1 cellular context compared by ENCODE assay signal in the genomic region with DNA sequence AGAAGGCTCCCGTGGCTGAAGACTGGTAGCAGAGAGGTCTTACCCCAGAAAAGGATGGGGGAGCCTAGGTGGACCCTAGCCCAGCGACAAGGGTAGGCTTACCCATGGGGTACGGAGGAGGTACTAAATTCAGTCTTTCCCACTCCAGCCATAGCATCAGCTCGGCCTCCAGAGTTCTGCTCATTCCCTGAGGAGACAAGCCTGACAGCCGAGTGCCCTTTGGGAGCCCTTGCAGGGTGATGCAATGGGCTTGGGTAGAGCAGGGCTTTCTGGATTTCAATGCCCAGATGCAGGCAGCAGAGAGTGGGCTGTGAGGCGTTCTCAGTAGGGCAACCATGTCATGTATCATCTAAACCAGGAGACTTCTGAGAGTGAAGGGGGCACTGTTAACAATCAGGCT.
TF ChIP-seq lines count a peak whose summit lies in the region.

No MANE protein-coding gene starts in this region.

TF ChIP-seq in GM23338, 12 proteins besides CTCF, POLR2A, EP300 and RAD21 (continued from another document):
- TF ChIP-seq, protein P1, sequence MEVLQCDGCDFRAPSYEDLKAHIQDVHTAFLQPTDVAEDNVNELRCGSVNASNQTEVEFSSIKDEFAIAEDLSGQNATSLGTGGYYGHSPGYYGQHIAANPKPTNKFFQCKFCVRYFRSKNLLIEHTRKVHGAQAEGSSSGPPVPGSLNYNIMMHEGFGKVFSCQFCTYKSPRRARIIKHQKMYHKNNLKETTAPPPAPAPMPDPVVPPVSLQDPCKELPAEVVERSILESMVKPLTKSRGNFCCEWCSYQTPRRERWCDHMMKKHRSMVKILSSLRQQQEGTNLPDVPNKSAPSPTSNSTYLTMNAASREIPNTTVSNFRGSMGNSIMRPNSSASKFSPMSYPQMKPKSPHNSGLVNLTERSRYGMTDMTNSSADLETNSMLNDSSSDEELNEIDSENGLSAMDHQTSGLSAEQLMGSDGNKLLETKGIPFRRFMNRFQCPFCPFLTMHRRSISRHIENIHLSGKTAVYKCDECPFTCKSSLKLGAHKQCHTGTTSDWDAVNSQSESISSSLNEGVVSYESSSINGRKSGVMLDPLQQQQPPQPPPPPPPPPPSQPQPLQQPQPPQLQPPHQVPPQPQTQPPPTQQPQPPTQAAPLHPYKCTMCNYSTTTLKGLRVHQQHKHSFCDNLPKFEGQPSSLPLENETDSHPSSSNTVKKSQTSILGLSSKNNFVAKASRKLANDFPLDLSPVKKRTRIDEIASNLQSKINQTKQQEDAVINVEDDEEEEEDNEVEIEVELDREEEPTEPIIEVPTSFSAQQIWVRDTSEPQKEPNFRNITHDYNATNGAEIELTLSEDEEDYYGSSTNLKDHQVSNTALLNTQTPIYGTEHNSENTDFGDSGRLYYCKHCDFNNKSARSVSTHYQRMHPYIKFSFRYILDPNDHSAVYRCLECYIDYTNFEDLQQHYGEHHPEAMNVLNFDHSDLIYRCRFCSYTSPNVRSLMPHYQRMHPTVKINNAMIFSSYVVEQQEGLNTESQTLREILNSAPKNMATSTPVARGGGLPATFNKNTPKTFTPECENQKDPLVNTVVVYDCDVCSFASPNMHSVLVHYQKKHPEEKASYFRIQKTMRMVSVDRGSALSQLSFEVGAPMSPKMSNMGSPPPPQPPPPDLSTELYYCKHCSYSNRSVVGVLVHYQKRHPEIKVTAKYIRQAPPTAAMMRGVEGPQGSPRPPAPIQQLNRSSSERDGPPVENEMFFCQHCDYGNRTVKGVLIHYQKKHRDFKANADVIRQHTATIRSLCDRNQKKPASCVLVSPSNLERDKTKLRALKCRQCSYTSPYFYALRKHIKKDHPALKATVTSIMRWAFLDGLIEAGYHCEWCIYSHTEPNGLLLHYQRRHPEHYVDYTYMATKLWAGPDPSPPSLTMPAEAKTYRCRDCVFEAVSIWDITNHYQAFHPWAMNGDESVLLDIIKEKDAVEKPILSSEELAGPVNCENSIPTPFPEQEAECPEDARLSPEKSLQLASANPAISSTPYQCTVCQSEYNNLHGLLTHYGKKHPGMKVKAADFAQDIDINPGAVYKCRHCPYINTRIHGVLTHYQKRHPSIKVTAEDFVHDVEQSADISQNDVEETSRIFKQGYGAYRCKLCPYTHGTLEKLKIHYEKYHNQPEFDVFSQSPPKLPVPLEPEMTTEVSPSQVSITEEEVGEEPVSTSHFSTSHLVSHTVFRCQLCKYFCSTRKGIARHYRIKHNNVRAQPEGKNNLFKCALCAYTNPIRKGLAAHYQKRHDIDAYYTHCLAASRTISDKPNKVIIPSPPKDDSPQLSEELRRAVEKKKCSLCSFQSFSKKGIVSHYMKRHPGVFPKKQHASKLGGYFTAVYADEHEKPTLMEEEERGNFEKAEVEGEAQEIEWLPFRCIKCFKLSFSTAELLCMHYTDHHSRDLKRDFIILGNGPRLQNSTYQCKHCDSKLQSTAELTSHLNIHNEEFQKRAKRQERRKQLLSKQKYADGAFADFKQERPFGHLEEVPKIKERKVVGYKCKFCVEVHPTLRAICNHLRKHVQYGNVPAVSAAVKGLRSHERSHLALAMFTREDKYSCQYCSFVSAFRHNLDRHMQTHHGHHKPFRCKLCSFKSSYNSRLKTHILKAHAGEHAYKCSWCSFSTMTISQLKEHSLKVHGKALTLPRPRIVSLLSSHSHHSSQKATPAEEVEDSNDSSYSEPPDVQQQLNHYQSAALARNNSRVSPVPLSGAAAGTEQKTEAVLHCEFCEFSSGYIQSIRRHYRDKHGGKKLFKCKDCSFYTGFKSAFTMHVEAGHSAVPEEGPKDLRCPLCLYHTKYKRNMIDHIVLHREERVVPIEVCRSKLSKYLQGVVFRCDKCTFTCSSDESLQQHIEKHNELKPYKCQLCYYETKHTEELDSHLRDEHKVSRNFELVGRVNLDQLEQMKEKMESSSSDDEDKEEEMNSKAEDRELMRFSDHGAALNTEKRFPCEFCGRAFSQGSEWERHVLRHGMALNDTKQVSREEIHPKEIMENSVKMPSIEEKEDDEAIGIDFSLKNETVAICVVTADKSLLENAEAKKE (CRISPR knock-in tag; IDR thresholded peaks at IDR 0.05), result no peak
- no peak for TF ChIP-seq JUNB (IDR thresholded peaks at IDR 0.05; ENCODE audit: unreplicated experiment)
